ENCODE assay signal across 15 cellular contexts in genomic region chr14:104388631-104389325, GRCh38.
DNase-seq lines count a peak whose midpoint lies in the region; ATAC-seq and TF ChIP-seq lines count a peak whose summit lies in the region.
"Had no signal": no experiment of that assay in that cellular context is flagged by ENCODE, and none has a peak within 500 bp of the region (broad histone marks: within the 10 kb centered on the region; RNA-seq: fewer than 3 reads in every experiment).

No MANE protein-coding gene starts in this region.

- H3K4me1 ChIP-seq in BLaER1 treated with 17β-estradiol and CSF1 and Interleukin-3, amounts not matched to agents 10 nM and 100 nM = peaks cover 62 to 100% (median 100%) of the 10 kb centered on the region in 10 experiments
- peaks cover 53% of the 10 kb centered on the region for H3K4me1 ChIP-seq in CD8-positive, alpha-beta T cell (ENCODE audit: insufficient read depth, low read length)
- peaks cover 1 to 14% of the 10 kb centered on the region in 2 donors for H3K4me1 ChIP-seq in neuronal stem cell (ENCODE audit: control insufficient read depth in 2 of 2, insufficient read depth in 1 of 2, low read depth in 1 of 2, low read length in 2 of 2)
- no peaks in the 10 kb centered on the region for H3K4me1 ChIP-seq in uterus

- peak in 2 of 7 experiments; percentile 10 to 46 for DNase-seq in CD8-positive, alpha-beta T cell
- DNase-seq in central memory CD8-positive, alpha-beta T cell (ENCODE audit: low spot score in 2 of 2) = peak in 1 of 2 donors; percentile 13
- DNase-seq in neuronal stem cell (ENCODE audit: low spot score) (no peak), NOMO-1 treated with DMSO at 0.1 percent for 48 hours (lab: John Stamatoyannopoulos, UW; ENCODE audit: unreplicated experiment) (no peak), NCI-H128 (lab: John Stamatoyannopoulos, UW; ENCODE audit: unreplicated experiment) (no peak), uterus (no peak)
- DNase-seq: AML-193, DMS79, NCI-H2029 treated with DMSO at 0.1 percent for 48 hours, NCI-H524 had no signal

- POLR2A ChIA-PET in CD8-positive, alpha-beta T cell (lab: Charles Lee) = no interaction called here

- peak overlapping the region; percentile 92 for H3K27ac Mint-ChIP-seq in CD8-positive, alpha-beta T cell
- H3K27ac Mint-ChIP-seq in central memory CD8-positive, alpha-beta T cell (ENCODE audit: low read depth) = peak overlapping the region; percentile 77
- H3K27ac Mint-ChIP-seq: activated T-helper 17 cell treated with anti-CD3 and anti-CD28 coated beads, Interleukin-2, amount 50 U/mL, for 72 hours; dendritic cell treated with granulocyte-macrophage colony-stimulating factor and Interleukin-4, amounts not matched to agents 40 ng/mL and 50 ng/mL, for 4 days had no signal

- peak overlapping the region; percentile 9 for H2BK120ac ChIP-seq in neuronal stem cell (ENCODE audit: low read depth, low read length)

- H3K4me1 Mint-ChIP-seq in CD8-positive, alpha-beta T cell (ENCODE audit: low read depth) = peaks cover 47% of the 10 kb centered on the region
- H3K4me1 Mint-ChIP-seq in central memory CD8-positive, alpha-beta T cell = peaks cover 27% of the 10 kb centered on the region

- peak overlapping the region; percentile 42 for H3K4me3 Mint-ChIP-seq in CD8-positive, alpha-beta T cell
- H3K4me3 Mint-ChIP-seq in central memory CD8-positive, alpha-beta T cell = peak overlapping the region; percentile 47
- H3K4me3 Mint-ChIP-seq: dendritic cell treated with granulocyte-macrophage colony-stimulating factor and Interleukin-4, amounts not matched to agents 40 ng/mL and 50 ng/mL, for 4 days had no signal

- H3K18ac ChIP-seq in neuronal stem cell (ENCODE audit: low read length) = peak overlapping the region; percentile 65

- ATAC-seq in CD8-positive, alpha-beta T cell = no peak
- no peak for ATAC-seq in central memory CD8-positive, alpha-beta T cell (replicated peaks; ENCODE audit: extremely low read depth, poor library complexity, severe bottlenecking)
- ATAC-seq: activated T-helper 17 cell treated with anti-CD3 and anti-CD28 coated beads, Interleukin-2, amount 50 U/mL, for 72 hours; esophagus mucosa had no signal

- no peak overlapping the region for H2AFZ ChIP-seq in neuronal stem cell (ENCODE audit: low read length)

- CTCF ChIA-PET in CD8-positive, alpha-beta T cell (lab: Charles Lee) = no interaction called here

- TF ChIP-seq POLR2A in uterus (IDR thresholded peaks at IDR 0.05) = no peak

- H3K9me3 ChIP-seq in BLaER1 treated with 17β-estradiol and CSF1 and Interleukin-3, amounts not matched to agents 10 nM and 100 nM (replicated peaks in 1 of 11) = no peaks in the 10 kb centered on the region
- no peaks in the 10 kb centered on the region for H3K9me3 ChIP-seq in CD8-positive, alpha-beta T cell (ENCODE audit: low read length)
- no peaks in the 10 kb centered on the region for H3K9me3 ChIP-seq in neuronal stem cell (replicated peaks in 1 of 2; ENCODE audit: control insufficient read depth in 2 of 2, insufficient read depth in 1 of 2, low read depth in 1 of 2, low read length in 2 of 2)
- no peaks in the 10 kb centered on the region for H3K9me3 ChIP-seq in uterus

- H4K8ac ChIP-seq in neuronal stem cell (ENCODE audit: low read depth, low read length) = no peak overlapping the region

- peak overlapping the region in 4 of 11 experiments; percentile 11 to 30 (median 15); a peak in 4 of 22 replicates for H3K9ac ChIP-seq in BLaER1 treated with 17β-estradiol and CSF1 and Interleukin-3, amounts not matched to agents 10 nM and 100 nM
- H3K9ac ChIP-seq in neuronal stem cell (ENCODE audit: low read depth, low read length, poor library complexity) = peak overlapping the region; percentile 37

- no peak overlapping the region for H3K4me3 ChIP-seq in BLaER1 treated with 17β-estradiol and CSF1 and Interleukin-3, amounts not matched to agents 10 nM and 100 nM
- H3K4me3 ChIP-seq in CD8-positive, alpha-beta T cell (ENCODE audit: low read depth, low read length) = peak overlapping the region; percentile 17
- H3K4me3 ChIP-seq in neuronal stem cell (ENCODE audit: low read length in 2 of 2) (no peak overlapping the region), uterus (no peak overlapping the region)
- H3K4me3 ChIP-seq: SK-N-MC had no signal

- H2BK5ac ChIP-seq in neuronal stem cell (ENCODE audit: low read length) = peak overlapping the region; percentile 35

- intact Hi-C loops in CD8-positive, alpha-beta T cell (cut with DNase I, micrococcal nuclease) = no loop called here
- intact Hi-C loops in uterus (cut with DNase I; ENCODE audit: low total_unique reads) = no loop called here

- peaks cover 0 to 29% (median 13%) of the 10 kb centered on the region in 11 experiments; a peak in 9 of 22 replicates for H4K20me1 ChIP-seq in BLaER1 treated with 17β-estradiol and CSF1 and Interleukin-3, amounts not matched to agents 10 nM and 100 nM

- H3K4me2 ChIP-seq in BLaER1 treated with 17β-estradiol and CSF1 and Interleukin-3, amounts not matched to agents 10 nM and 100 nM = peak overlapping the region in 10 of 11 experiments; percentile 61 to 99 (median 96); a peak in 20 of 22 replicates
- no peak overlapping the region for H3K4me2 ChIP-seq in neuronal stem cell (ENCODE audit: insufficient read depth, low read length, poor library complexity, severe bottlenecking)

- H3K27me3 Mint-ChIP-seq in CD8-positive, alpha-beta T cell (ENCODE audit: low read depth) = no peaks in the 10 kb centered on the region
- H3K27me3 Mint-ChIP-seq in central memory CD8-positive, alpha-beta T cell = no peaks in the 10 kb centered on the region
- H3K27me3 Mint-ChIP-seq: activated T-helper 17 cell treated with anti-CD3 and anti-CD28 coated beads, Interleukin-2, amount 50 U/mL, for 72 hours had no signal

- peaks cover 8 to 93% (median 19%) of the 10 kb centered on the region in 11 experiments; a peak in 19 of 22 replicates for H3K27me3 ChIP-seq in BLaER1 treated with 17β-estradiol and CSF1 and Interleukin-3, amounts not matched to agents 10 nM and 100 nM
- no peaks in the 10 kb centered on the region for H3K27me3 ChIP-seq in CD8-positive, alpha-beta T cell (ENCODE audit: insufficient read depth, low read length)
- H3K27me3 ChIP-seq in neuronal stem cell (ENCODE audit: control insufficient read depth in 3 of 3, insufficient read depth in 3 of 3, low read depth in 1 of 3, low read length in 3 of 3) = peaks cover 0 to 49% (median 0%) of the 10 kb centered on the region in 3 experiments
- H3K27me3 ChIP-seq in uterus = no peaks in the 10 kb centered on the region

- H2AK5ac ChIP-seq in neuronal stem cell (ENCODE audit: low read depth, low read length) = peak overlapping the region; percentile 79

- no CpG with 5 or more reads among the region's 24 CpGs for WGBS in neuronal stem cell (ENCODE audit: extremely low coverage in 2 of 2, insufficient read length in 2 of 2, insufficient replicate concordance in 1 of 2), 2 donors

- peak overlapping the region; percentile 82 for H2BK12ac ChIP-seq in neuronal stem cell (ENCODE audit: low read length)

- no peak for TF ChIP-seq CTCF in CD8-positive, alpha-beta T cell (IDR thresholded peaks at IDR 0.05)
- TF ChIP-seq CTCF in uterus (IDR thresholded peaks at IDR 0.05) = no peak

- peaks cover 2% of the 10 kb centered on the region for H3K79me1 ChIP-seq in neuronal stem cell (ENCODE audit: low read depth, low read length)

- no peak overlapping the region for H3K4ac ChIP-seq in neuronal stem cell (ENCODE audit: low read length)

- H3K9me3 Mint-ChIP-seq in CD8-positive, alpha-beta T cell = no peaks in the 10 kb centered on the region
- no peaks in the 10 kb centered on the region for H3K9me3 Mint-ChIP-seq in central memory CD8-positive, alpha-beta T cell
- H3K9me3 Mint-ChIP-seq: activated T-helper 17 cell treated with anti-CD3 and anti-CD28 coated beads, Interleukin-2, amount 50 U/mL, for 72 hours; dendritic cell treated with granulocyte-macrophage colony-stimulating factor and Interleukin-4, amounts not matched to agents 40 ng/mL and 50 ng/mL, for 4 days had no signal

- H4K91ac ChIP-seq in neuronal stem cell (ENCODE audit: low read depth, low read length, poor library complexity) = no peak overlapping the region

- peak overlapping the region; percentile 28 for H3K14ac ChIP-seq in neuronal stem cell (ENCODE audit: low read length)

- H3K27ac ChIP-seq in BLaER1 treated with 17β-estradiol and CSF1 and Interleukin-3, amounts not matched to agents 10 nM and 100 nM = peak overlapping the region in 1 of 11 experiments; percentile 22; a peak in 3 of 22 replicates
- H3K27ac ChIP-seq in CD8-positive, alpha-beta T cell (ENCODE audit: low read depth, low read length) = peak overlapping the region; percentile 73
- no peak overlapping the region for H3K27ac ChIP-seq in neuronal stem cell (replicated peaks; ENCODE audit: low read length)
- H3K27ac ChIP-seq in uterus = no peak overlapping the region
- H3K27ac ChIP-seq: SK-N-MC had no signal

- H2BK15ac ChIP-seq in neuronal stem cell (ENCODE audit: low read length) = peak overlapping the region; percentile 50

- H3K36me3 Mint-ChIP-seq in CD8-positive, alpha-beta T cell = no peaks in the 10 kb centered on the region
- peaks cover 2% of the 10 kb centered on the region for H3K36me3 Mint-ChIP-seq in central memory CD8-positive, alpha-beta T cell (ENCODE audit: insufficient read depth)

- peak overlapping the region; percentile 86 for H3K23ac ChIP-seq in neuronal stem cell (ENCODE audit: low read depth, low read length, poor library complexity)

- H3K36me3 ChIP-seq in BLaER1 treated with 17β-estradiol and CSF1 and Interleukin-3, amounts not matched to agents 10 nM and 100 nM = no peaks in the 10 kb centered on the region
- no peaks in the 10 kb centered on the region for H3K36me3 ChIP-seq in CD8-positive, alpha-beta T cell (ENCODE audit: insufficient read depth, low read length)
- H3K36me3 ChIP-seq in neuronal stem cell (replicated peaks in 1 of 2; ENCODE audit: control insufficient read depth in 2 of 2, insufficient read depth in 2 of 2, low read length in 2 of 2) (no peaks in the 10 kb centered on the region), uterus (no peaks in the 10 kb centered on the region)
